In the genomic region with DNA sequence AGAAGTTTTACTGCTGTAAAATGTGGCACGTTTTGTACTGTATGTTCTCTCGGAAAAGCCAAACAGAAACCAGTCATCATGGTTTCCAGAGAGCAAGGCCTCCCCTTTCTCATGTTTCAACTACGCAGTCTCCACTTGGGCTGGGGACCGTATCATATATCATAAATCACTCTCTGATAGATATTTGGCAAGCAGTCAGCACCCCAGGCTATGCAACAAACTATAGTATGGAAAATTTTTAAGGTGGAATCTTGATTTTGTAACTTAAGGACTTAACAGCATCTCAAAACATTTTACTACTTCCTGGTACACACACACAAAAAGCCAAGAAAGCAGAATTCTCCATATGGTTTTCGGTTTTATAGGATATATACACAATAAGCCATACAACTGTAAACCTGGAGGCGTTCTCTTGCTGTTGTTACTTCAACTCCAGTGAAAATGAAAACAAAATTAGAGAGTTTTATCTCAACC, we compare ENCODE assay signal across 12 cellular contexts.
DNase-seq lines count a peak whose midpoint lies in the region; ATAC-seq and TF ChIP-seq lines count a peak whose summit lies in the region.
"Had no signal": no experiment of that assay in that cellular context is flagged by ENCODE, and none has a peak within 500 bp of the region (broad histone marks: within the 10 kb centered on the region; RNA-seq: fewer than 3 reads in every experiment).

No MANE protein-coding gene starts in this region.

- no peaks in the 10 kb centered on the region for H3K9me3 ChIP-seq in ascending aorta
- H3K9me3 ChIP-seq in upper lobe of left lung, result no peaks in the 10 kb centered on the region

- no peak overlapping the region for H3K27ac Mint-ChIP-seq in stimulated activated effector memory CD8-positive, alpha-beta T cell treated with anti-CD3 and anti-CD28 coated beads, Interleukin-12 subunit alpha, Interleukin-12 subunit beta, amount 100 ng/mL, for 72 hours
- H3K27ac Mint-ChIP-seq in activated CD8-positive, alpha-beta memory T cell treated with anti-CD3 and anti-CD28 coated beads, Interleukin-2, amount 10 ng/mL, durations not matched to agents 7 days and 5 days, result no peak overlapping the region
- H3K27ac Mint-ChIP-seq: activated naive CD4-positive, alpha-beta T cell treated with anti-CD3 and anti-CD28 coated beads, Interleukin-2, amount 50 U/mL, for 24 hours had no signal

- no peaks in the 10 kb centered on the region for H3K36me3 Mint-ChIP-seq in stimulated activated effector memory CD8-positive, alpha-beta T cell treated with anti-CD3 and anti-CD28 coated beads, Interleukin-12 subunit alpha, Interleukin-12 subunit beta, amount 100 ng/mL, for 72 hours
- no peaks in the 10 kb centered on the region for H3K36me3 Mint-ChIP-seq in activated CD8-positive, alpha-beta memory T cell treated with anti-CD3 and anti-CD28 coated beads, Interleukin-2, amount 10 ng/mL, durations not matched to agents 7 days and 5 days
- H3K36me3 Mint-ChIP-seq: activated naive CD4-positive, alpha-beta T cell treated with anti-CD3 and anti-CD28 coated beads, Interleukin-2, amount 50 U/mL, for 24 hours had no signal

- 40 to 49% methylated on average over 6 of the region's 6 CpGs for WGBS in upper lobe of left lung, 2 donors

- no peak overlapping the region for H3K4me3 Mint-ChIP-seq in stimulated activated effector memory CD8-positive, alpha-beta T cell treated with anti-CD3 and anti-CD28 coated beads, Interleukin-12 subunit alpha, Interleukin-12 subunit beta, amount 100 ng/mL, for 72 hours
- no peak overlapping the region for H3K4me3 Mint-ChIP-seq in activated CD8-positive, alpha-beta memory T cell treated with anti-CD3 and anti-CD28 coated beads, Interleukin-2, amount 10 ng/mL, durations not matched to agents 7 days and 5 days
- H3K4me3 Mint-ChIP-seq: activated naive CD4-positive, alpha-beta T cell treated with anti-CD3 and anti-CD28 coated beads, Interleukin-2, amount 50 U/mL, for 24 hours; neural crest cell had no signal

- H3K4me1 Mint-ChIP-seq in stimulated activated effector memory CD8-positive, alpha-beta T cell treated with anti-CD3 and anti-CD28 coated beads, Interleukin-12 subunit alpha, Interleukin-12 subunit beta, amount 100 ng/mL, for 72 hours, result no peaks in the 10 kb centered on the region
- no peaks in the 10 kb centered on the region for H3K4me1 Mint-ChIP-seq in activated CD8-positive, alpha-beta memory T cell treated with anti-CD3 and anti-CD28 coated beads, Interleukin-2, amount 10 ng/mL, durations not matched to agents 7 days and 5 days
- H3K4me1 Mint-ChIP-seq: activated naive CD4-positive, alpha-beta T cell treated with anti-CD3 and anti-CD28 coated beads, Interleukin-2, amount 50 U/mL, for 24 hours had no signal

- H3K4me3 ChIP-seq in ascending aorta, result peak overlapping the region; percentile 39 to 58
- H3K4me3 ChIP-seq in upper lobe of left lung, result peak overlapping the region in 1 of 4 donors; percentile 5

- no peaks in the 10 kb centered on the region for H3K27me3 Mint-ChIP-seq in activated CD8-positive, alpha-beta memory T cell treated with anti-CD3 and anti-CD28 coated beads, Interleukin-2, amount 10 ng/mL, durations not matched to agents 7 days and 5 days
- H3K27me3 Mint-ChIP-seq: activated naive CD4-positive, alpha-beta T cell treated with anti-CD3 and anti-CD28 coated beads, Interleukin-2, amount 50 U/mL, for 24 hours had no signal

- TF ChIP-seq CTCF in ascending aorta (IDR thresholded peaks at IDR 0.05) (no peak), upper lobe of left lung (IDR thresholded peaks at IDR 0.05) (no peak)

- peaks cover 4% of the 10 kb centered on the region for H3K9me3 Mint-ChIP-seq in stimulated activated effector memory CD8-positive, alpha-beta T cell treated with anti-CD3 and anti-CD28 coated beads, Interleukin-12 subunit alpha, Interleukin-12 subunit beta, amount 100 ng/mL, for 72 hours
- H3K9me3 Mint-ChIP-seq in activated CD8-positive, alpha-beta memory T cell treated with anti-CD3 and anti-CD28 coated beads, Interleukin-2, amount 10 ng/mL, durations not matched to agents 7 days and 5 days (ENCODE audit: low read depth), result no peaks in the 10 kb centered on the region
- H3K9me3 Mint-ChIP-seq: activated naive CD4-positive, alpha-beta T cell treated with anti-CD3 and anti-CD28 coated beads, Interleukin-2, amount 50 U/mL, for 24 hours; neural crest cell had no signal

- TF ChIP-seq POLR2A in upper lobe of left lung (IDR thresholded peaks at IDR 0.05), result no peak

- peaks cover 6 to 24% of the 10 kb centered on the region in 2 donors for H3K4me1 ChIP-seq in ascending aorta
- peaks cover 22 to 29% (median 25%) of the 10 kb centered on the region in 4 donors for H3K4me1 ChIP-seq in upper lobe of left lung

- ATAC-seq in left colon (peak; percentile 52), upper lobe of left lung (ENCODE audit: low FRiP score in 2 of 2) (peak in 1 of 2 donors; percentile 5)
- no peak for ATAC-seq in stimulated activated effector memory CD8-positive, alpha-beta T cell treated with anti-CD3 and anti-CD28 coated beads, Interleukin-12 subunit alpha, Interleukin-12 subunit beta, amount 100 ng/mL, for 72 hours
- ATAC-seq in activated CD8-positive, alpha-beta memory T cell treated with anti-CD3 and anti-CD28 coated beads, Interleukin-2, amount 10 ng/mL, durations not matched to agents 7 days and 5 days, result no peak

- H3K27me3 ChIP-seq in ascending aorta, result no peaks in the 10 kb centered on the region
- H3K27me3 ChIP-seq in upper lobe of left lung, result no peaks in the 10 kb centered on the region

- DNase-seq in NCI-H1092 treated with DMSO at 0.1 percent for 48 hours (lab: John Stamatoyannopoulos, UW) (peak; percentile 28), NCI-H1092 (lab: John Stamatoyannopoulos, UW) (no peak), ascending aorta (ENCODE audit: low spot score in 2 of 2) (no peak), left colon (peak in 1 of 2 donors; percentile 6), upper lobe of left lung (no peak)
- DNase-seq in activated CD4-positive, alpha-beta T cell treated with anti-CD3 and anti-CD28 coated beads for 48 hours, result no peak
- no peak for DNase-seq in stimulated activated effector memory CD8-positive, alpha-beta T cell treated with anti-CD3 and anti-CD28 coated beads, Interleukin-12 subunit alpha, Interleukin-12 subunit beta, amount 100 ng/mL, for 72 hours (ENCODE audit: low spot score in 2 of 2)
- no peak for DNase-seq in activated CD8-positive, alpha-beta memory T cell treated with anti-CD3 and anti-CD28 coated beads, Interleukin-2, amount 10 ng/mL, durations not matched to agents 7 days and 5 days
- DNase-seq: NCI-H524 had no signal

- H3K36me3 ChIP-seq in ascending aorta (no peaks in the 10 kb centered on the region), upper lobe of left lung (no peaks in the 10 kb centered on the region)

- TF ChIP-seq EP300 in upper lobe of left lung (IDR thresholded peaks at IDR 0.05), result no peak

- CTCF ChIA-PET in activated CD8-positive, alpha-beta memory T cell treated with anti-CD3 and anti-CD28 coated beads, Interleukin-2, amount 10 ng/mL, durations not matched to agents 7 days and 5 days (lab: Charles Lee), result no interaction called here

- intact Hi-C loops in ascending aorta (cut with DNase I) (loop anchor here (5.0 kb wide), 4 partner anchors 62 to 317 kb away; partner anchors contain the start of gene NFIB), left colon (cut with DNase I, micrococcal nuclease) (no loop called here)

- peak overlapping the region; percentile 80 to 84 for H3K27ac ChIP-seq in ascending aorta
- peak overlapping the region; percentile 6 to 79 (median 70) for H3K27ac ChIP-seq in upper lobe of left lung
- H3K27ac ChIP-seq: 22Rv1 had no signal
